12 cellular contexts compared by ENCODE assay signal in the genomic region with DNA sequence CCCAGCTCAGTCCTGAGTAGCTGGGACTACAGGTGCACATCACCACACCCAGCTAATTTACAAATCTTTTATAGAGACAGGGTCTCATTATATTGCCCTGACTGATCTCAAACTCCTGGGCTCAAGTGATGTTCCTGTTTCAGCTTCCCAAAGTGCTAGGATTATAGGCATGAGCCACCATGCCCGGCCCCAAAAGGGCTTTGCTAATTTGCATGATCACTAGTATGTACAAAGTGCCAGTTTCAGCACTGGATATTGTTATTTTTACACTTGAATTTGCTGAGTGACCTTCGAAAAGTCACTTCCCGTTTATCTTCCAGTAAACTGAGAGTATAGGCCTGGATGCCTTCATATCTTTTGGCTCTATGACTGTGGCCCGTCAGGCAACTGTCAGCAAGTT. TPM values are rescaled to one million over a fixed set of nuclear protein-coding genes. Genes with fewer than 3 reads are reported as not detected.
A peak's percentile ranks its signal among the peaks of the same experiment; 100 is the strongest.
DNase-seq lines count a peak whose midpoint lies in the region; ATAC-seq and TF ChIP-seq lines count a peak whose summit lies in the region.
"Had no signal": no experiment of that assay in that cellular context is flagged by ENCODE, and none has a peak within 500 bp of the region (broad histone marks: within the 10 kb centered on the region; RNA-seq: fewer than 3 reads in every experiment).

No MANE protein-coding gene starts in this region.

- intact Hi-C loops in left cardiac atrium (cut with DNase I) (no loop called here), sciatic nerve (cut with DNase I) (no loop called here)

- no peaks in the 10 kb centered on the region for H3K27me3 ChIP-seq in right atrium auricular region

- H3K36me3 ChIP-seq in right atrium auricular region: peaks cover 4% of the 10 kb centered on the region

- H3K4me3 ChIP-seq in right atrium auricular region: no peak overlapping the region

- ATAC-seq in left cardiac atrium (no peak), sciatic nerve (no peak), GM19452 (IDR thresholded peaks at IDR 0.05; ENCODE audit: unreplicated experiment) (no peak)
- ATAC-seq: HepG2 had no signal

- DNase-seq in left cardiac atrium: peak; percentile 3
- DNase-seq in right atrium auricular region (ENCODE audit: low spot score): no peak
- peak; percentile 12 for DNase-seq in islet precursor cell
- DNase-seq in sciatic nerve (ENCODE audit: low spot score): peak; percentile 9
- DNase-seq in NAMALWA (ENCODE audit: low spot score): no peak
- DNase-seq in EL: no peak
- DNase-seq: C1 segment of cervical spinal cord; CD4-positive, alpha-beta T cell; DMS79; GOT3 had no signal

- no peaks in the 10 kb centered on the region for H3K4me1 ChIP-seq in right atrium auricular region

- TF ChIP-seq CTCF in right atrium auricular region (IDR thresholded peaks at IDR 0.05): no peak

- no peak overlapping the region for H3K27ac ChIP-seq in right atrium auricular region

- no peaks in the 10 kb centered on the region for H3K9me3 ChIP-seq in right atrium auricular region

RNA-seq across cellular contexts. Expression of a gene that starts 12.2 kb away (rescaled TPM):
- total RNA-seq in left cardiac atrium: 10 to 100 TPM; 10.7 to 12.3 TPM
- total RNA-seq in right atrium auricular region: 1 to 10 TPM; 6.4 to 7.4 TPM
- 15.0 TPM for total RNA-seq in sciatic nerve

RNA-seq across cellular contexts. Expression of a gene that starts 12.2 kb away (rescaled TPM):
- total RNA-seq in left cardiac atrium (1 to 10 TPM; 3.7 to 4.3 TPM), right atrium auricular region (1 to 10 TPM in 1 of 2 donors, under 1 TPM in 1; 0.52 to 2.1 TPM), sciatic nerve (12.8 TPM)

Comparison
In these comparisons a context has a peak if more than half of its experiments do, and no peak if none do; other contexts are left out.
1. DNase-seq: peak in left cardiac atrium (single experiment), islet precursor cell (single experiment) and sciatic nerve (single experiment); none in right atrium auricular region (single experiment), NAMALWA (single experiment) and EL (single experiment).